In the genomic region with DNA sequence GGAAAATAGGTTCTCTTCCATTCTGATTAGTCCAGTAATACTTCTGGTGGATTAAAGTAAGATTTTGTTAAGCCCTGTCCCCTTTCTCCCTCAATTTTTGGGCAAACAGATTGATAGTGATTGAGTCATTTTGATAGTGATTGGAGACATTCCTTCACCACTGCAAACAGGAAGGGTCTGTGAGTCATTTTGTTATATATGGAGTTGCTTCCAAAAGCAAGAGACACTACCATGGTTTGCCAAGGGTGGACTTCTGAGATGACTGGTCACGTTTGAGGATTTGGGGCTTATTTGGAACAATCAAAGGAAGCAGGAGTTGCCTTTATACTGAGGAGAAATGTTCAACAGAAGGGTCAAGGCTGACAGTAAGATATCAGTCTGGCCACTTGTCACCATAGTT, we compare ENCODE assay signal across 23 cellular contexts.
DNase-seq lines count a peak whose midpoint lies in the region; ATAC-seq, FAIRE-seq and TF ChIP-seq lines count a peak whose summit lies in the region.
"Had no signal": no experiment of that assay in that cellular context is flagged by ENCODE, and none has a peak within 500 bp of the region (broad histone marks: within the 10 kb centered on the region; RNA-seq: fewer than 3 reads in every experiment).

No MANE protein-coding gene starts in this region.

- H3K4me3 ChIP-seq in mammary epithelial cell (replicated peaks in 1 of 3; ENCODE audit: insufficient read depth in 1 of 3, low read depth in 2 of 3, low read length in 3 of 3) (no peak overlapping the region), bronchial epithelial cell (ENCODE audit: low read depth, low read length) (no peak overlapping the region)
- no peak overlapping the region for H3K4me3 ChIP-seq in CD4-positive, alpha-beta memory T cell (ENCODE audit: low read length in 2 of 2)
- H3K4me3 ChIP-seq: left ventricle myocardium inferior, smooth muscle cell, thoracic aorta had no signal

- no peak overlapping the region for H3K4me3 Mint-ChIP-seq in MCF 10A (ENCODE audit: unreplicated experiment)
- no peak overlapping the region for H3K4me3 Mint-ChIP-seq in CD4-positive, alpha-beta memory T cell
- H3K4me3 Mint-ChIP-seq: activated CD8-positive, alpha-beta T cell treated with anti-CD3 and anti-CD28 coated beads for 36 hours; activated naive CD8-positive, alpha-beta T cell; activated T-cell treated with anti-CD3 and anti-CD28 coated beads, Interleukin-2, amount 50 U/mL, for 72 hours; CD14-positive monocyte; WTC11 had no signal

- in situ Hi-C loops in mammary epithelial cell (cut with MboI; ENCODE audit: low sequenced_read_pairs in 2 of 2), result no loop called here

- no peak overlapping the region for H3K9ac ChIP-seq in mammary epithelial cell (ENCODE audit: insufficient read depth, low read length)
- H3K9ac ChIP-seq: parathyroid adenoma had no signal

- H3K27me3 Mint-ChIP-seq in MCF 10A (ENCODE audit: insufficient read depth, unreplicated experiment), result no peaks in the 10 kb centered on the region
- H3K27me3 Mint-ChIP-seq in CD4-positive, alpha-beta memory T cell, result peaks cover 2 to 9% of the 10 kb centered on the region in 2 donors
- H3K27me3 Mint-ChIP-seq: activated naive CD8-positive, alpha-beta T cell had no signal

- no peaks in the 10 kb centered on the region for H4K20me1 ChIP-seq in mammary epithelial cell (ENCODE audit: insufficient read depth, low read length)

- H3K27me3 ChIP-seq in mammary epithelial cell (ENCODE audit: insufficient read depth, low read length) (no peaks in the 10 kb centered on the region), bronchial epithelial cell (ENCODE audit: control insufficient read depth, insufficient read depth, low read length) (no peaks in the 10 kb centered on the region)
- H3K27me3 ChIP-seq in CD4-positive, alpha-beta memory T cell (ENCODE audit: insufficient read depth, low read length), result no peaks in the 10 kb centered on the region

- CTCF ChIA-PET in MCF 10A (lab: Yijun Ruan, JAX) (no interaction called here), mammary epithelial cell (lab: Charles Lee; ENCODE audit: low non-redundant PET) (no interaction called here)
- CTCF ChIA-PET in CD4-positive, alpha-beta memory T cell (lab: Charles Lee; ENCODE audit: partially characterized antibody), result no interaction called here

- no peaks in the 10 kb centered on the region for H3K9me3 Mint-ChIP-seq in MCF 10A (ENCODE audit: unreplicated experiment)
- no peaks in the 10 kb centered on the region for H3K9me3 Mint-ChIP-seq in CD4-positive, alpha-beta memory T cell
- H3K9me3 Mint-ChIP-seq: activated CD8-positive, alpha-beta T cell treated with anti-CD3 and anti-CD28 coated beads for 36 hours; activated T-cell treated with anti-CD3 and anti-CD28 coated beads, Interleukin-2, amount 50 U/mL, for 72 hours; WTC11 had no signal

- no peaks in the 10 kb centered on the region for H3K36me3 Mint-ChIP-seq in MCF 10A (ENCODE audit: insufficient read depth, unreplicated experiment)
- no peaks in the 10 kb centered on the region for H3K36me3 Mint-ChIP-seq in CD4-positive, alpha-beta memory T cell
- H3K36me3 Mint-ChIP-seq: CD14-positive monocyte, WTC11 had no signal

- no peaks in the 10 kb centered on the region for H3K4me1 ChIP-seq in mammary epithelial cell (ENCODE audit: insufficient read depth, low read length)
- no peaks in the 10 kb centered on the region for H3K4me1 ChIP-seq in CD4-positive, alpha-beta memory T cell (ENCODE audit: insufficient read depth, low read length)
- H3K4me1 ChIP-seq: parathyroid adenoma had no signal

- no peaks in the 10 kb centered on the region for H3K79me2 ChIP-seq in mammary epithelial cell (ENCODE audit: insufficient read depth, low read length)
- H3K79me2 ChIP-seq: parathyroid adenoma had no signal

- dilution Hi-C loops in mammary epithelial cell (cut with HindIII; ENCODE audit: low sequenced_read_pairs), result no loop called here

- FAIRE-seq in bronchial epithelial cell (lab: Jason Lieb, UNC), result no peak

- no peak overlapping the region for H3K27ac Mint-ChIP-seq in MCF 10A (ENCODE audit: low read depth, unreplicated experiment)
- no peak overlapping the region for H3K27ac Mint-ChIP-seq in CD4-positive, alpha-beta memory T cell
- H3K27ac Mint-ChIP-seq: activated CD8-positive, alpha-beta T cell treated with anti-CD3 and anti-CD28 coated beads for 36 hours; activated naive CD8-positive, alpha-beta T cell; activated T-cell treated with anti-CD3 and anti-CD28 coated beads, Interleukin-2, amount 50 U/mL, for 72 hours; CD14-positive monocyte; WTC11 had no signal

- TF ChIP-seq CTCF in MCF 10A (IDR thresholded peaks at IDR 0.05; ENCODE audit: unreplicated experiment) (no peak), mammary epithelial cell (conservative IDR thresholded peaks at IDR 0.05 in 1 of 2, IDR thresholded peaks at IDR 0.05 in 1 of 2; ENCODE audit: extremely low read depth in 1 of 2, insufficient read depth in 1 of 2, low read depth in 1 of 2, low read length in 2 of 2) (no peak), bronchial epithelial cell (IDR thresholded peaks at IDR 0.05; ENCODE audit: insufficient read depth, low read length, severe bottlenecking) (no peak)

- H3K9me3 ChIP-seq in mammary epithelial cell (replicated peaks; ENCODE audit: insufficient read depth, low read length), result no peaks in the 10 kb centered on the region
- no peaks in the 10 kb centered on the region for H3K9me3 ChIP-seq in CD4-positive, alpha-beta memory T cell (ENCODE audit: control insufficient read depth in 1 of 2, low read length in 2 of 2)
- H3K9me3 ChIP-seq: left ventricle myocardium inferior, thoracic aorta had no signal

- peaks cover 7% of the 10 kb centered on the region for H3K4me1 Mint-ChIP-seq in MCF 10A (ENCODE audit: insufficient read depth, unreplicated experiment)
- no peaks in the 10 kb centered on the region for H3K4me1 Mint-ChIP-seq in CD4-positive, alpha-beta memory T cell
- H3K4me1 Mint-ChIP-seq: CD14-positive monocyte, WTC11 had no signal

- H3K27ac ChIP-seq in mammary epithelial cell (ENCODE audit: insufficient read depth, low read depth, low read length), result no peak overlapping the region
- no peak overlapping the region for H3K27ac ChIP-seq in CD4-positive, alpha-beta memory T cell (ENCODE audit: low read depth, low read length)
- H3K27ac ChIP-seq: 22Rv1, left ventricle myocardium inferior, parathyroid adenoma, thoracic aorta had no signal

- no peak overlapping the region for H3K4me2 ChIP-seq in mammary epithelial cell (ENCODE audit: insufficient read depth, low read depth, low read length)
- H3K4me2 ChIP-seq: smooth muscle cell had no signal

- H2AFZ ChIP-seq in mammary epithelial cell (ENCODE audit: low read depth, low read length), result no peak overlapping the region
- H2AFZ ChIP-seq: parathyroid adenoma had no signal

- ATAC-seq in GM19035 (IDR thresholded peaks at IDR 0.05; ENCODE audit: unreplicated experiment), result no peak
- no peak for ATAC-seq in GM18498 (IDR thresholded peaks at IDR 0.05; ENCODE audit: unreplicated experiment)
- ATAC-seq: activated CD8-positive, alpha-beta T cell treated with anti-CD3 and anti-CD28 coated beads for 36 hours; activated T-cell treated with anti-CD3 and anti-CD28 coated beads, Interleukin-2, amount 50 U/mL, for 72 hours; WTC11 had no signal

- H3K36me3 ChIP-seq in mammary epithelial cell (ENCODE audit: insufficient read depth, low read length) (no peaks in the 10 kb centered on the region), bronchial epithelial cell (ENCODE audit: control insufficient read depth, insufficient read depth, low read length) (no peaks in the 10 kb centered on the region)
- no peaks in the 10 kb centered on the region for H3K36me3 ChIP-seq in CD4-positive, alpha-beta memory T cell (ENCODE audit: insufficient read depth, low read length)
- H3K36me3 ChIP-seq: left ventricle myocardium inferior, thoracic aorta had no signal

- 78% methylated on average over 1 of the region's 1 CpG for WGBS in mammary epithelial cell (ENCODE audit: low coverage, missing lambda C conversion rate)

- intact Hi-C loops in MCF 10A (cut with micrococcal nuclease) (no loop called here), mammary epithelial cell (cut with micrococcal nuclease) (no loop called here)
- intact Hi-C loops in CD4-positive, alpha-beta memory T cell (cut with micrococcal nuclease), result no loop called here

- POLR2A ChIA-PET in MCF 10A (lab: Yijun Ruan, JAX), result interaction anchor here (1.2 kb wide), 1 partner anchor 37 kb away, joined by 3 read pairs; no protein-coding TSS in a partner anchor
- POLR2A ChIA-PET in CD4-positive, alpha-beta memory T cell (lab: Charles Lee; ENCODE audit: partially characterized antibody), result no interaction called here

- BruUV-seq in MCF 10A (replicated peaks; lab: Mats Ljungman, UMichigan) (no TSS peak), mammary epithelial cell (replicated peaks; lab: Mats Ljungman, UMichigan) (no TSS peak)

- DNase-seq in MCF 10A (ENCODE audit: unreplicated experiment), result peak; percentile 13
- DNase-seq in mammary epithelial cell, result no peak
- DNase-seq in bronchial epithelial cell (ENCODE audit: low read depth), result peak; percentile 39
- DNase-seq in hepatic stellate cell (ENCODE audit: low spot score), result peak; percentile 23
- DNase-seq in CD4-positive, alpha-beta memory T cell, result no peak
- no peak for DNase-seq in superior temporal gyrus (ENCODE audit: extremely low spot score)
- DNase-seq: activated CD8-positive, alpha-beta T cell treated with anti-CD3 and anti-CD28 coated beads for 36 hours; activated T-cell treated with anti-CD3 and anti-CD28 coated beads, Interleukin-2, amount 50 U/mL, for 72 hours; caudate nucleus; effector memory CD4-positive, alpha-beta T cell; left ventricle myocardium inferior; NCI-H187 treated with DMSO at 0.1 percent for 48 hours; NCI-H510A treated with DMSO at 0.1 percent for 48 hours; SIG-M5 had no signal

Comparison
In these comparisons a context has a peak if more than half of its experiments do, and no peak if none do; other contexts are left out.
1. DNase-seq: peak in MCF 10A (single experiment), bronchial epithelial cell (single experiment) and hepatic stellate cell (single experiment); none in mammary epithelial cell (single experiment), CD4-positive, alpha-beta memory T cell (0 of 5) and superior temporal gyrus (single experiment).